1 cellular context compared by ENCODE assay signal in genomic region chr1:24586119-24586518, GRCh38.
TF ChIP-seq lines count a peak whose summit lies in the region.

No MANE protein-coding gene starts in this region.

TF ChIP-seq in HepG2, 621 proteins besides CTCF, POLR2A, EP300 and RAD21 (continued from another document):
- no peak for TF ChIP-seq NFE2 (CRISPR knock-in tag; IDR thresholded peaks at IDR 0.05)
- no peak for TF ChIP-seq SP2 (CRISPR knock-in tag; IDR thresholded peaks at IDR 0.05)
- TF ChIP-seq ZFP1 (CRISPR knock-in tag; IDR thresholded peaks at IDR 0.05), result no peak
- TF ChIP-seq IRF9 (CRISPR knock-in tag; IDR thresholded peaks at IDR 0.05; ENCODE audit: borderline replicate concordance), result no peak
- TF ChIP-seq ZNF652 (CRISPR knock-in tag; IDR thresholded peaks at IDR 0.05; ENCODE audit: borderline replicate concordance, low read depth), result no peak
- 0 out of 2 replicates have a peak, but pooled peaks have one; percentile 27 for TF ChIP-seq IRF2 (CRISPR knock-in tag; IDR thresholded peaks at IDR 0.05)
- no peak for TF ChIP-seq TFAP4 (IDR thresholded peaks at IDR 0.05; ENCODE audit: borderline replicate concordance, low read depth)
- TF ChIP-seq SRF (IDR thresholded peaks at IDR 0.05; ENCODE audit: low read depth, low read length), result no peak
- no peak for TF ChIP-seq PHF20 (CRISPR knock-in tag; IDR thresholded peaks at IDR 0.05)
- no peak for TF ChIP-seq ZNF496 (CRISPR knock-in tag; IDR thresholded peaks at IDR 0.05; ENCODE audit: insufficient replicate concordance)
- no peak for TF ChIP-seq RAD51 (IDR thresholded peaks at IDR 0.05; ENCODE audit: borderline replicate concordance)
- TF ChIP-seq NFYB (CRISPR knock-in tag; IDR thresholded peaks at IDR 0.05), result no peak
- TF ChIP-seq SRSF1 (optimal IDR thresholded peaks at IDR 0.05; ENCODE audit: low read depth, low read length), result no peak
- TF ChIP-seq HNF4A (CRISPR knock-in tag; IDR thresholded peaks at IDR 0.05), result peak; percentile 78
- TF ChIP-seq ZNF841 (CRISPR knock-in tag; IDR thresholded peaks at IDR 0.05; ENCODE audit: borderline replicate concordance), result no peak
- peak; percentile 39; the same call in 1 of the 2 replicates for TF ChIP-seq FOXA3 (CRISPR knock-in tag; IDR thresholded peaks at IDR 0.05)
- 0 out of 2 replicates have a peak, but pooled peaks have one; percentile 21 for TF ChIP-seq SOX5 (CRISPR knock-in tag; IDR thresholded peaks at IDR 0.05; ENCODE audit: borderline replicate concordance)
- TF ChIP-seq TCF12 (IDR thresholded peaks at IDR 0.05), result no peak
- no peak for TF ChIP-seq TCF12 (CRISPR knock-in tag; IDR thresholded peaks at IDR 0.05)
- TF ChIP-seq U2AF2 (IDR thresholded peaks at IDR 0.05; ENCODE audit: low read depth, low read length), result no peak
- no peak for TF ChIP-seq TERF1 (CRISPR knock-in tag; IDR thresholded peaks at IDR 0.05)
- no peak for TF ChIP-seq SMARCC2 (IDR thresholded peaks at IDR 0.05)
- TF ChIP-seq ZNF879 (CRISPR knock-in tag; IDR thresholded peaks at IDR 0.05), result no peak
- TF ChIP-seq SNRNP70 (IDR thresholded peaks at IDR 0.05; ENCODE audit: low read depth, low read length), result no peak
- TF ChIP-seq CCAR2 (optimal IDR thresholded peaks at IDR 0.05; ENCODE audit: low read depth, low read length), result no peak
- no peak for TF ChIP-seq TOE1 (CRISPR knock-in tag; IDR thresholded peaks at IDR 0.05)
- no peak for TF ChIP-seq SNAPC2 (CRISPR knock-in tag; IDR thresholded peaks at IDR 0.05)
- no peak for TF ChIP-seq SETDB1 (CRISPR knock-in tag; IDR thresholded peaks at IDR 0.05; ENCODE audit: borderline replicate concordance)
- no peak for TF ChIP-seq PAF1 (CRISPR knock-in tag; IDR thresholded peaks at IDR 0.05)
- no peak for TF ChIP-seq HNRNPLL (IDR thresholded peaks at IDR 0.05; ENCODE audit: low read depth, low read length, poor library complexity, severe bottlenecking)
- no peak for TF ChIP-seq NR0B2 (CRISPR knock-in tag; IDR thresholded peaks at IDR 0.05)
- no peak for TF ChIP-seq BCL3 (CRISPR knock-in tag; IDR thresholded peaks at IDR 0.05)
- 0 out of 2 replicates have a peak, but pooled peaks have one; percentile 55 for TF ChIP-seq MIXL1 (CRISPR knock-in tag; IDR thresholded peaks at IDR 0.05)
- no peak for TF ChIP-seq ZNF280B (CRISPR knock-in tag; IDR thresholded peaks at IDR 0.05; ENCODE audit: borderline replicate concordance)
- no peak for TF ChIP-seq ZNF326 (CRISPR knock-in tag; IDR thresholded peaks at IDR 0.05; ENCODE audit: borderline replicate concordance)
- TF ChIP-seq RBM22 (optimal IDR thresholded peaks at IDR 0.05; ENCODE audit: low read length), result no peak
- no peak for TF ChIP-seq ZKSCAN1 (IDR thresholded peaks at IDR 0.05; ENCODE audit: low read length)
- TF ChIP-seq ZNF44 (CRISPR knock-in tag; IDR thresholded peaks at IDR 0.05), result no peak
- no peak for TF ChIP-seq TFDP1 (CRISPR knock-in tag; IDR thresholded peaks at IDR 0.05; ENCODE audit: borderline replicate concordance)
- TF ChIP-seq ZNF780A (CRISPR knock-in tag; IDR thresholded peaks at IDR 0.05), result no peak
- no peak for TF ChIP-seq ZNF501 (CRISPR knock-in tag; IDR thresholded peaks at IDR 0.05)
- no peak for TF ChIP-seq GTF2F1 (IDR thresholded peaks at IDR 0.05; ENCODE audit: low read length)
- no peak for TF ChIP-seq NRL (CRISPR knock-in tag; IDR thresholded peaks at IDR 0.05; ENCODE audit: borderline replicate concordance)
- TF ChIP-seq FOXK1 (CRISPR knock-in tag; IDR thresholded peaks at IDR 0.05; ENCODE audit: borderline replicate concordance, low read depth), result no peak
- TF ChIP-seq ZNF737 (CRISPR knock-in tag; IDR thresholded peaks at IDR 0.05; ENCODE audit: borderline replicate concordance), result no peak
- TF ChIP-seq ARNTL (CRISPR knock-in tag; IDR thresholded peaks at IDR 0.05), result no peak
- no peak for TF ChIP-seq PHF21A (CRISPR knock-in tag; IDR thresholded peaks at IDR 0.05)
- no peak for TF ChIP-seq ZNF773 (CRISPR knock-in tag; IDR thresholded peaks at IDR 0.05; ENCODE audit: borderline replicate concordance)
- no peak for TF ChIP-seq BRD4 (CRISPR knock-in tag; IDR thresholded peaks at IDR 0.05)
- no peak for TF ChIP-seq MXI1 (IDR thresholded peaks at IDR 0.05; ENCODE audit: borderline replicate concordance, low read depth, low read length)
- TF ChIP-seq HDAC2 (CRISPR knock-in tag; IDR thresholded peaks at IDR 0.05), result no peak
- no peak for TF ChIP-seq KLF16 (CRISPR knock-in tag; IDR thresholded peaks at IDR 0.05)
- no peak for TF ChIP-seq LRRFIP1 (CRISPR knock-in tag; conservative IDR thresholded peaks at IDR 0.05)
